22 cellular contexts compared by ENCODE assay signal in the genomic region with DNA sequence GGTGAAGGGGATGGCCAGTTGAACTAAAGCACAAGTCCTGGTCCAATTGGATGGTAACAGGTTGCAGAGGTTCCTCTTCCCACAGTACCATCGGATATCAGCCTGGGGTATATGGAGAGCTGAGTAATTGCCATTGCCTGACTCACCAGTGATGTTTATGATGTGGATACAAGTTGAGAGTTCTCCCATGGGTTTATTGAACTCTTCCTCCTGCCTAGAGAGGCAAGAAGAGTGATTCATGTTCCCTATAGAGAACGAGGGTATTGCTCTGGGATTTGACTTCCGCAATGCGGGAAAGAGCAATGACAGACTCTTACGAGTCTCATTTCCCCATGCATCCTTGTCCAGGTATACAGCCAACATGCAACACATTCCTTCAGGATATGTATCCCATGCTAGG.
"Had no signal": no experiment of that assay in that cellular context is flagged by ENCODE, and none has a peak within 500 bp of the region (broad histone marks: within the 10 kb centered on the region; RNA-seq: fewer than 3 reads in every experiment).

No MANE protein-coding gene starts in this region.

- DNase-seq: activated CD4-positive, alpha-beta memory T cell treated with anti-CD3 and anti-CD28 coated beads for 36 hours; activated CD4-positive, alpha-beta T cell treated with anti-CD3 and anti-CD28 coated beads, Interleukin-2, amount 10 ng/mL, durations not matched to agents 7 days and 5 days; activated CD4-positive, CD25-positive, alpha-beta regulatory T cell; activated CD8-positive, alpha-beta memory T cell treated with anti-CD3 and anti-CD28 coated beads for 24 hours; activated effector memory CD4-positive, alpha-beta T cell treated with anti-CD3 and anti-CD28 coated beads, Interleukin-2, amount 50 U/mL, for 16 hours; activated naive CD4-positive, alpha-beta T cell treated with Interleukin-2 at 50 U/mL for 16 hours; activated naive CD8-positive, alpha-beta T cell treated with anti-CD3 and anti-CD28 coated beads, Interleukin-2, amount 50 U/mL, for 24 hours; activated T-cell treated with anti-CD3 and anti-CD28 coated beads, Interleukin-2, amount 50 U/mL, for 4 hours; amniotic stem cell; cerebellar nuclear complex; Karpas-422; NCI-H1105 treated with DMSO at 0.1 percent for 48 hours; NCI-H1436 treated with DMSO at 0.1 percent for 48 hours; NCI-H187; NCI-H2081; NCI-H510A treated with DMSO at 0.1 percent for 48 hours; NCI-H69; NK-92 treated with Interleukin-12 subunit alpha and Interleukin-12 subunit beta, amount 100 ng/mL, for 24 hours; SHP77 treated with DMSO at 0.1 percent for 48 hours had no signal

- H3K9me3 ChIP-seq: ascending aorta had no signal

- H3K36me3 ChIP-seq: ascending aorta had no signal

- ATAC-seq: activated naive CD4-positive, alpha-beta T cell treated with anti-CD3 and anti-CD28 coated beads, Interleukin-2, amount 50 U/mL, for 72 hours; activated naive CD8-positive, alpha-beta T cell treated with anti-CD3 and anti-CD28 coated beads, Interleukin-2, amount 50 U/mL, for 24 hours; activated T-cell treated with anti-CD3 and anti-CD28 coated beads, Interleukin-2, amount 50 U/mL, for 4 hours had no signal

- H3K4me1 ChIP-seq: ascending aorta had no signal

- H3K4me3 ChIP-seq: ascending aorta had no signal

- H3K27ac ChIP-seq: ascending aorta, VCaP had no signal

- H3K27me3 ChIP-seq: ascending aorta had no signal
